ENCODE assay signal across 8 cellular contexts in the genomic region with DNA sequence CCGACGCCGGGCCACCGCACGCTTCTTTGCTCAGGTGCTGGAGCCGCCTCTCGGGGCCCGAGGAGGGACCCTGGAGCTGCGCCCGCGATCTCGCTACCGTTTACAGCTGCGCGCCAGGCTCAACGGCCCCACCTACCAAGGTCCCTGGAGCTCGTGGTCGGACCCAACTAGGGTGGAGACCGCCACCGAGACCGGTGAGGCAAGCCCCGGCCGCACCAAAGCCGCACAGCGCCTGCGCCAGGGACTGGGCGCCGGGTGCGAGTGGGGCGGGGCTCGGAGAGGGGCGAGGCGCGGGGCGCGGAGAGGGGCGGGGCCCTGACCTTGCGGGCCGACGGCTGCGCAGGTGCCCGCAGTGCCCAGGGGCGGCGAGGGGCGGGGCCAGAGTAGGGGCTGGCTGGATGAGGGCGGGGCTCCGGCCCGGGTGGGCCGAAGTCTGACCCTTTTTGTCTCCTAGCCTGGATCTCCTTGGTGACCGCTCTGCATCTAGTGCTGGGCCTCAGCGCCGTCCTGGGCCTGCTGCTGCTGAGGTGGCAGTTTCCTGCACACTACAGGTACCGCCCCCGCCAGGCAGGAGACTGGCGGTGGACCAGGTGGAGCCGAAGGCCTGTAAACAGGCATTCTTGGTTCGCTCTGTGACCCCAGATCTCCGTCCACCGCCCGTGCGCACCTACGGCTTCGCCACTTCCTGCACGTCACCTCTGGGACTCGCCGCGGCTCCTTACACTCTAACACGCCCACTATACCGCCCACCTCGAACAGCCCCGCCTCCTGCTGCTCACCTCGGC. TPM values are rescaled to one million over a fixed set of nuclear protein-coding genes. Genes with fewer than 3 reads are reported as not detected.
DNase-seq lines count a peak whose midpoint lies in the region; ATAC-seq and TF ChIP-seq lines count a peak whose summit lies in the region.

No MANE protein-coding gene starts in this region.

- peak; percentile 84 for ATAC-seq in activated CD8-positive, alpha-beta T cell treated with anti-CD3 and anti-CD28 coated beads, Interleukin-2, amount 10 ng/mL, durations not matched to agents 7 days and 5 days
- ATAC-seq in HG02884 (IDR thresholded peaks at IDR 0.05; ENCODE audit: unreplicated experiment): no peak

- H3K56ac ChIP-seq in mesendoderm (ENCODE audit: low read length): peak overlapping the region; percentile 99

- no peak overlapping the region for H2AK5ac ChIP-seq in mesendoderm (ENCODE audit: low read length)

- POLR2A ChIA-PET in BJ (lab: Charles Lee): no interaction called here
- POLR2A ChIA-PET in activated CD8-positive, alpha-beta T cell treated with anti-CD3 and anti-CD28 coated beads, Interleukin-2, amount 10 ng/mL, durations not matched to agents 7 days and 5 days (lab: Charles Lee): interaction anchor here (0.9 kb wide), 1 partner anchor 66 kb away, joined by 3 read pairs; no protein-coding TSS in a partner anchor

- H3K27me3 Mint-ChIP-seq in activated CD8-positive, alpha-beta T cell treated with anti-CD3 and anti-CD28 coated beads, Interleukin-2, amount 10 ng/mL, durations not matched to agents 7 days and 5 days (ENCODE audit: low read depth): no peaks in the 10 kb centered on the region
- no peaks in the 10 kb centered on the region for H3K27me3 Mint-ChIP-seq in endodermal cell (ENCODE audit: insufficient read depth)

- peak overlapping the region; percentile 89 for H3K27ac Mint-ChIP-seq in activated CD8-positive, alpha-beta T cell treated with anti-CD3 and anti-CD28 coated beads, Interleukin-2, amount 10 ng/mL, durations not matched to agents 7 days and 5 days
- H3K27ac Mint-ChIP-seq in endodermal cell: peak overlapping the region; percentile 100

- no peak overlapping the region for H4K8ac ChIP-seq in mesendoderm (ENCODE audit: low read depth, low read length)

- CTCF ChIA-PET in BJ (lab: Yijun Ruan, JAX): interaction anchor here (0.8 to 1.4 kb wide), 3 partner anchors 9 to 122 kb away, joined by 3 read pairs; partner anchors contain the start of gene CDC20
- CTCF ChIA-PET in activated CD8-positive, alpha-beta T cell treated with anti-CD3 and anti-CD28 coated beads, Interleukin-2, amount 10 ng/mL, durations not matched to agents 7 days and 5 days (lab: Charles Lee): no interaction called here

- DNase-seq in BJ (ENCODE audit: low read depth): no peak
- DNase-seq in H7: peak; percentile 100
- DNase-seq in NCI-H226: peak; percentile 74
- peak; percentile 81 for DNase-seq in activated CD8-positive, alpha-beta T cell treated with anti-CD3 and anti-CD28 coated beads, Interleukin-2, amount 10 ng/mL, durations not matched to agents 7 days and 5 days
- peak; percentile 98 for DNase-seq in endodermal cell
- peak; percentile 95 for DNase-seq in mesendoderm
- DNase-seq in stimulated activated naive CD4-positive, alpha-beta T cell (lab: John Stamatoyannopoulos, UW): peak in 5 of 6 experiments; percentile 20 to 72 (median 67)

- H3K18ac ChIP-seq in mesendoderm (ENCODE audit: low read length): peak overlapping the region; percentile 91

- peaks cover 17% of the 10 kb centered on the region for H3K4me1 Mint-ChIP-seq in activated CD8-positive, alpha-beta T cell treated with anti-CD3 and anti-CD28 coated beads, Interleukin-2, amount 10 ng/mL, durations not matched to agents 7 days and 5 days (ENCODE audit: low read depth)
- H3K4me1 Mint-ChIP-seq in endodermal cell: peaks cover 34% of the 10 kb centered on the region

- no peak overlapping the region for H2BK15ac ChIP-seq in mesendoderm (replicated peaks; ENCODE audit: low read depth)

- peak overlapping the region; percentile 93 for H2BK5ac ChIP-seq in mesendoderm (ENCODE audit: low read length)

- H3K9me3 ChIP-seq in endodermal cell (ENCODE audit: control insufficient read depth, low read length): no peaks in the 10 kb centered on the region

- peak overlapping the region; percentile 75 for H3K4me3 Mint-ChIP-seq in activated CD8-positive, alpha-beta T cell treated with anti-CD3 and anti-CD28 coated beads, Interleukin-2, amount 10 ng/mL, durations not matched to agents 7 days and 5 days
- H3K4me3 Mint-ChIP-seq in endodermal cell: peak overlapping the region; percentile 77

- peak overlapping the region; percentile 85 for H3K4me2 ChIP-seq in mesendoderm (ENCODE audit: low read length)

- H3K9ac ChIP-seq in endodermal cell (ENCODE audit: extremely low read depth, low read length, poor library complexity, severe bottlenecking) (peak overlapping the region; percentile 93), mesendoderm (ENCODE audit: low read length) (peak overlapping the region; percentile 92)

- H3K79me2 ChIP-seq in mesendoderm (ENCODE audit: control insufficient read depth, insufficient read depth, low read length): no peaks in the 10 kb centered on the region

- no peak overlapping the region for H4K5ac ChIP-seq in mesendoderm (ENCODE audit: low read length)

- H3K36me3 Mint-ChIP-seq in activated CD8-positive, alpha-beta T cell treated with anti-CD3 and anti-CD28 coated beads, Interleukin-2, amount 10 ng/mL, durations not matched to agents 7 days and 5 days (ENCODE audit: low read depth): no peaks in the 10 kb centered on the region
- H3K36me3 Mint-ChIP-seq in endodermal cell (ENCODE audit: low read depth): no peaks in the 10 kb centered on the region

- peak overlapping the region; percentile 91 for H3K4ac ChIP-seq in mesendoderm (ENCODE audit: low read depth, low read length)

- H3K27ac ChIP-seq in endodermal cell (ENCODE audit: low read depth, low read length) (peak overlapping the region; percentile 92), mesendoderm (ENCODE audit: low read depth, low read length) (peak overlapping the region; percentile 99)

- no peak overlapping the region for H3K23ac ChIP-seq in mesendoderm (ENCODE audit: low read length)

- H3K9me3 Mint-ChIP-seq in activated CD8-positive, alpha-beta T cell treated with anti-CD3 and anti-CD28 coated beads, Interleukin-2, amount 10 ng/mL, durations not matched to agents 7 days and 5 days (ENCODE audit: insufficient read depth): no peaks in the 10 kb centered on the region
- H3K9me3 Mint-ChIP-seq in endodermal cell: no peaks in the 10 kb centered on the region

- H3K27me3 ChIP-seq in BJ (ENCODE audit: control insufficient read depth, insufficient read depth, low read length) (peaks cover 7% of the 10 kb centered on the region), H7 (ENCODE audit: control insufficient read depth, insufficient read depth, low read length) (peaks cover 9% of the 10 kb centered on the region), endodermal cell (ENCODE audit: control insufficient read depth, insufficient read depth, low read length, poor library complexity, severe bottlenecking) (peaks cover 6% of the 10 kb centered on the region), mesendoderm (ENCODE audit: insufficient read depth, low read length, poor library complexity) (no peaks in the 10 kb centered on the region)

- H2BK120ac ChIP-seq in mesendoderm (ENCODE audit: low read depth, low read length): peak overlapping the region; percentile 47

- H3K36me3 ChIP-seq in BJ (ENCODE audit: control insufficient read depth, insufficient read depth, low read length): no peaks in the 10 kb centered on the region
- no peaks in the 10 kb centered on the region for H3K36me3 ChIP-seq in H7 (replicated peaks; ENCODE audit: control insufficient read depth, insufficient read depth, low read length)
- no peaks in the 10 kb centered on the region for H3K36me3 ChIP-seq in endodermal cell (ENCODE audit: control insufficient read depth, insufficient read depth, low read length)
- H3K36me3 ChIP-seq in mesendoderm (ENCODE audit: control insufficient read depth, insufficient read depth, low read length): no peaks in the 10 kb centered on the region

- peaks cover 12% of the 10 kb centered on the region for H3K4me1 ChIP-seq in endodermal cell (ENCODE audit: control insufficient read depth, insufficient read depth, low read length)
- H3K4me1 ChIP-seq in mesendoderm (ENCODE audit: control insufficient read depth, low read depth, low read length): peaks cover 7% of the 10 kb centered on the region

- 2 to 3% methylated on average over 18 to 72 of the region's 72 CpGs for WGBS in endodermal cell (ENCODE audit: insufficient coverage in 1 of 2, insufficient read length in 1 of 2), 2 experiments
- no CpG with 5 or more reads among the region's 72 CpGs for WGBS in mesendoderm (ENCODE audit: extremely low coverage, insufficient coverage, low lambda C conversion rate)

- H3K79me1 ChIP-seq in mesendoderm (ENCODE audit: low read length): no peaks in the 10 kb centered on the region

- H3K4me3 ChIP-seq in BJ (ENCODE audit: low read depth, low read length): peak overlapping the region; percentile 49
- H3K4me3 ChIP-seq in H7 (ENCODE audit: insufficient read depth, low read depth, low read length): peak overlapping the region; percentile 75
- H3K4me3 ChIP-seq in endodermal cell (ENCODE audit: low read length): peak overlapping the region; percentile 79
- peak overlapping the region; percentile 68 for H3K4me3 ChIP-seq in mesendoderm (ENCODE audit: low read length)

- TF ChIP-seq CTCF in BJ (IDR thresholded peaks at IDR 0.05; ENCODE audit: insufficient read depth, low read depth, low read length): no peak
- TF ChIP-seq CTCF in endodermal cell (conservative IDR thresholded peaks at IDR 0.05): no peak

RNA-seq across cellular contexts. Expression of gene CDC20, which starts 9.8 kb away (rescaled TPM):
- polyA plus RNA-seq in BJ (2011; rRNA removed): 58.4 and 107 TPM in 2 replicates
- 72.8 and 96.5 TPM in 2 replicates for polyA minus RNA-seq in BJ (2011; rRNA and poly(A)+ RNA removed)
- total RNA-seq in H7 (2014; rRNA removed; shearing (Covaris generic)): 493 and 564 TPM in 2 replicates
- total RNA-seq in activated CD8-positive, alpha-beta T cell treated with anti-CD3 and anti-CD28 coated beads, Interleukin-2, amount 10 ng/mL, durations not matched to agents 7 days and 5 days: 100 to 1,000 TPM; 214 to 232 TPM
- total RNA-seq in endodermal cell: 100 to 1,000 TPM; 126 to 149 TPM
- 183 TPM for polyA plus RNA-seq in endodermal cell (2013, experiment 1 of 2)
- polyA plus RNA-seq in endodermal cell (2013, experiment 2 of 2): 169 TPM
- 156 TPM for polyA plus RNA-seq in mesendoderm (2013, experiment 1 of 2)
- 154 TPM for polyA plus RNA-seq in mesendoderm (2013, experiment 2 of 2)

RNA-seq across cellular contexts. Expression of gene MPL, which starts 11.4 kb away (rescaled TPM):
- polyA plus RNA-seq in BJ (2011; rRNA removed): not detected in 2 replicates
- 0.67 TPM in 1 of 2 replicates, not detected in the other for polyA minus RNA-seq in BJ (2011; rRNA and poly(A)+ RNA removed)
- total RNA-seq in H7 (2014; rRNA removed; shearing (Covaris generic)): 0.48 TPM in 1 of 2 replicates, not detected in the other
- total RNA-seq in activated CD8-positive, alpha-beta T cell treated with anti-CD3 and anti-CD28 coated beads, Interleukin-2, amount 10 ng/mL, durations not matched to agents 7 days and 5 days: not detected
- 1 to 10 TPM in 1 of 2 donors, under 1 TPM in 1; 0.64 to 1.2 TPM for total RNA-seq in endodermal cell
- not detected for polyA plus RNA-seq in endodermal cell (2013, experiment 1 of 2)
- polyA plus RNA-seq in endodermal cell (2013, experiment 2 of 2): not detected
- polyA plus RNA-seq in mesendoderm (2013, experiment 1 of 2): 0.07 TPM
- polyA plus RNA-seq in mesendoderm (2013, experiment 2 of 2): 0.07 TPM

RNA-seq across cellular contexts. Expression of gene ELOVL1, which starts 18.8 kb away (rescaled TPM):
- polyA plus RNA-seq in BJ (2011; rRNA removed): 263 and 287 TPM in 2 replicates
- polyA minus RNA-seq in BJ (2011; rRNA and poly(A)+ RNA removed): 82.3 and 130 TPM in 2 replicates
- total RNA-seq in H7 (2014; rRNA removed; shearing (Covaris generic)): 44.6 and 61.3 TPM in 2 replicates
- total RNA-seq in activated CD8-positive, alpha-beta T cell treated with anti-CD3 and anti-CD28 coated beads, Interleukin-2, amount 10 ng/mL, durations not matched to agents 7 days and 5 days: 10 to 100 TPM; 69.6 to 71.0 TPM
- 10 to 100 TPM; 24.4 to 28.3 TPM for total RNA-seq in endodermal cell
- 25.1 TPM for polyA plus RNA-seq in endodermal cell (2013, experiment 1 of 2)
- polyA plus RNA-seq in endodermal cell (2013, experiment 2 of 2): 23.3 TPM
- 37.0 TPM for polyA plus RNA-seq in mesendoderm (2013, experiment 1 of 2)
- 37.2 TPM for polyA plus RNA-seq in mesendoderm (2013, experiment 2 of 2)

RNA-seq across cellular contexts. Expression of gene MED8, which starts 40.6 kb away (rescaled TPM):
- 50.8 and 52.0 TPM in 2 replicates for polyA plus RNA-seq in BJ (2011; rRNA removed)
- 22.4 and 23.6 TPM in 2 replicates for polyA minus RNA-seq in BJ (2011; rRNA and poly(A)+ RNA removed)
- 37.6 and 41.2 TPM in 2 replicates for total RNA-seq in H7 (2014; rRNA removed; shearing (Covaris generic))
- 10 to 100 TPM; 33.1 to 35.1 TPM for total RNA-seq in activated CD8-positive, alpha-beta T cell treated with anti-CD3 and anti-CD28 coated beads, Interleukin-2, amount 10 ng/mL, durations not matched to agents 7 days and 5 days
- 10 to 100 TPM; 16.1 to 18.8 TPM for total RNA-seq in endodermal cell
- polyA plus RNA-seq in endodermal cell (2013, experiment 1 of 2): 21.9 TPM
- polyA plus RNA-seq in endodermal cell (2013, experiment 2 of 2): 20.6 TPM
- polyA plus RNA-seq in mesendoderm (2013, experiment 1 of 2): 19.4 TPM
- polyA plus RNA-seq in mesendoderm (2013, experiment 2 of 2): 18.7 TPM

RNA-seq across cellular contexts. Expression of gene SZT2, which starts 40.7 kb away (rescaled TPM):
- polyA plus RNA-seq in BJ (2011; rRNA removed): 8.6 and 12.1 TPM in 2 replicates
- polyA minus RNA-seq in BJ (2011; rRNA and poly(A)+ RNA removed): 29.9 and 30.9 TPM in 2 replicates
- 12.2 and 19.0 TPM in 2 replicates for total RNA-seq in H7 (2014; rRNA removed; shearing (Covaris generic))
- total RNA-seq in activated CD8-positive, alpha-beta T cell treated with anti-CD3 and anti-CD28 coated beads, Interleukin-2, amount 10 ng/mL, durations not matched to agents 7 days and 5 days: 10 to 100 TPM; 57.2 to 58.3 TPM
- 10 to 100 TPM; 55.6 to 59.7 TPM for total RNA-seq in endodermal cell
- polyA plus RNA-seq in endodermal cell (2013, experiment 1 of 2): 13.6 TPM
- polyA plus RNA-seq in endodermal cell (2013, experiment 2 of 2): 12.3 TPM
- 3.5 TPM for polyA plus RNA-seq in mesendoderm (2013, experiment 1 of 2)
- polyA plus RNA-seq in mesendoderm (2013, experiment 2 of 2): 3.4 TPM
